ENCODE assay signal across 20 cellular contexts in the genomic region with DNA sequence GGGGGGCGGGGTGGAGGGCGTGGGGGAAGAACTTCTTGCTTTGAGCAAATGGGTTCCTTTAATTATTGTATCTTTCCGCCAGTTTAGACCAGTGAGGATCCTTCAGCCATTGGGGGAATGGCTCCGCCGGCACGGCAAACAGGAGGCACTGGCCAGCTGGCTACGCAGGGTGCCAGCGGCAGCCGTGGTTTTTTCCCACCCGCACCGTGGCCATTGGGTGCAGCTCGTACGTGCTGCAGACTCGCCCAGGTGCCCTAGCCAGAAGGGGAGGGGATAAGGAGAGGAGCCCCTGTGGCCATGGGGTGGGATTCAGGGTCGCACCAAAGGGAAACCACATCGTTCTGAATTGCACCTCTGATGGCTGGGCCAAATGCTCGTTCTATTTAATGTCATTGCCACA.
"Had no signal": no experiment of that assay in that cellular context is flagged by ENCODE, and none has a peak within 500 bp of the region (broad histone marks: within the 10 kb centered on the region; RNA-seq: fewer than 3 reads in every experiment).

No MANE protein-coding gene starts in this region.

- H3K27ac ChIP-seq: hepatocyte, left ventricle myocardium inferior, lower lobe of right lung, pancreas, stomach had no signal

- H3K4me3 ChIP-seq: hepatocyte, left ventricle myocardium inferior, lower lobe of right lung, pancreas, stomach had no signal

- H3K4me2 ChIP-seq: hepatocyte had no signal

- ATAC-seq: left cardiac atrium, lower lobe of right lung, pancreas, right cardiac atrium had no signal

- H3K79me2 ChIP-seq: hepatocyte had no signal

- H3K36me3 ChIP-seq: left ventricle myocardium inferior, lower lobe of right lung, pancreas, stomach had no signal

- H2AFZ ChIP-seq: hepatocyte had no signal

- DNase-seq: endodermal cell; erythroblast; foreskin melanocyte; head of caudate nucleus; kidney; left cardiac atrium; left ventricle myocardium inferior; lower lobe of right lung; mesenchymal stem cell; naive B cell; occipital lobe; pancreas; small intestine; stimulated activated CD4-positive, alpha-beta T cell treated with anti-CD3 and anti-CD28 coated beads, Interleukin-12 subunit alpha, Interleukin-12 subunit beta, amount 100 ng/mL, for 4 hours; stimulated activated naive CD4-positive, alpha-beta T cell; stomach; substantia nigra; trophoblast cell had no signal

- H3K9me3 ChIP-seq: lower lobe of right lung, pancreas had no signal

- H3K27me3 ChIP-seq: hepatocyte, pancreas had no signal

- H3K4me1 ChIP-seq: left ventricle myocardium inferior, lower lobe of right lung, pancreas, stomach had no signal
